In the genomic region with DNA sequence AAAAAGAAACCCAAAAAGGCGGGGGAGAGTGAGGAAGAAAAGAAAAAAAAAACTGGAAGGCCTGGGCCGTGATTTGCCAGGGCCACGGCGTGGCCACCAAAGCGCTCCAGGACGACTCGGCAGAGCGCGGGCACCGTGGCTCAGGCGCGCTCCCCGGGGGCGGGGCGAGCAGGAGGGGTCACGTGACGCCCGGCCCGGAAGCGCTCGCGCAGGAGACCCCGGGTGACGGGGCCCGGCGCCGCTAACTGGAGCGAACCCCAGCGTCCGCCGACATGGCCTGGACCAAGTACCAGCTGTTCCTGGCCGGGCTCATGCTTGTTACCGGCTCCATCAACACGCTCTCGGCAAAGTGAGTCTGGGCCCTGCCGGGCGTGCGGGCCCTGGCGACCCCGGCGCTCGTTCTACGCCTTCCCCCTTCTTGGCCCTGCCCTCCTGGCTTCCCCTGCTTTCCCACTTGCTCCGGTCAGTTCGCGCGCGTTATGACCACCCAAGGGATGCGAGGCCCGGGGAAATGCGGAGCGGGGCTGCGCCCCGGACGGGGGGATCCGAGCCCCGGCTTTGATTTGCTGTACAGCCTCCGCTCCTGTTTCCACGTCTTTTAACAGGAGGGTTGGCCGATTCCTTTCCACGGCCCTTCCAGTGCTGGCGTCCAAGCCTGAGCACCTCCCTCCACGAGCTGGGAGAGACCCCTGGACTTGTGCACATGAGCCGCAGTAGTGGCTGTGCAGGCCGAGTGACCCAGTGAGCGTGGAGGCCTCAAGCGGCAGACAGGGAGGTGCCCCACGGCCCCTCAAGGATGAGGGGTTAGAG, we compare ENCODE assay signal across 8 cellular contexts. TPM values are rescaled to one million over a fixed set of nuclear protein-coding genes. Genes with fewer than 3 reads are reported as not detected.
DNase-seq lines count a peak whose midpoint lies in the region; ATAC-seq and TF ChIP-seq lines count a peak whose summit lies in the region.

A gene with protein sequence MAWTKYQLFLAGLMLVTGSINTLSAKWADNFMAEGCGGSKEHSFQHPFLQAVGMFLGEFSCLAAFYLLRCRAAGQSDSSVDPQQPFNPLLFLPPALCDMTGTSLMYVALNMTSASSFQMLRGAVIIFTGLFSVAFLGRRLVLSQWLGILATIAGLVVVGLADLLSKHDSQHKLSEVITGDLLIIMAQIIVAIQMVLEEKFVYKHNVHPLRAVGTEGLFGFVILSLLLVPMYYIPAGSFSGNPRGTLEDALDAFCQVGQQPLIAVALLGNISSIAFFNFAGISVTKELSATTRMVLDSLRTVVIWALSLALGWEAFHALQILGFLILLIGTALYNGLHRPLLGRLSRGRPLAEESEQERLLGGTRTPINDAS (plus strand): TSS at position 207 of the 810 bp plus-strand sequence. CDS start 66 bp downstream, at position 273.

- H3K9me3 ChIP-seq in CD8-positive, alpha-beta memory T cell (ENCODE audit: low read length): no peaks in the 10 kb centered on the region
- no peaks in the 10 kb centered on the region for H3K9me3 ChIP-seq in OCI-LY7 (ENCODE audit: low read length)
- no peaks in the 10 kb centered on the region for H3K9me3 ChIP-seq in esophagus muscularis mucosa
- H3K9me3 ChIP-seq in muscle layer of duodenum (ENCODE audit: control insufficient read depth in 1 of 2, low read length in 2 of 2): no peaks in the 10 kb centered on the region

- peak within 1 kb of the TSS; percentile 78 for H3K4me3 ChIP-seq in CD8-positive, alpha-beta memory T cell (ENCODE audit: low read length)
- H3K4me3 ChIP-seq in OCI-LY7 (ENCODE audit: low read depth, low read length, poor library complexity, severe bottlenecking): peak within 1 kb of the TSS; percentile 84
- peak within 1 kb of the TSS; percentile 66 to 92 (median 84) for H3K4me3 ChIP-seq in esophagus muscularis mucosa
- peak within 1 kb of the TSS; percentile 96 to 98 for H3K4me3 ChIP-seq in muscle layer of duodenum (ENCODE audit: low read depth in 1 of 2, low read length in 2 of 2)

- no TSS peak for BruUV-seq in OCI-LY7 (replicated peaks; lab: Mats Ljungman, UMichigan)

- H3K4me3 Mint-ChIP-seq in CD8-positive, alpha-beta memory T cell: peak within 1 kb of the TSS; percentile 87 to 99 (median 93)
- H3K4me3 Mint-ChIP-seq in activated T-cell treated with anti-CD3 and anti-CD28 coated beads, Interleukin-2, amount 50 U/mL, for 72 hours: peak within 1 kb of the TSS; percentile 74 to 97

- peak; percentile 84 for ATAC-seq in GM19455 (IDR thresholded peaks at IDR 0.05; ENCODE audit: unreplicated experiment)
- ATAC-seq in activated T-cell treated with anti-CD3 and anti-CD28 coated beads, Interleukin-2, amount 50 U/mL, for 72 hours (replicated peaks in 1 of 2): peak; percentile 97 to 98

- no peaks in the 10 kb centered on the region for H3K27me3 ChIP-seq in CD8-positive, alpha-beta memory T cell (ENCODE audit: insufficient read depth, low read length, poor library complexity, severe bottlenecking)
- no peaks in the 10 kb centered on the region for H3K27me3 ChIP-seq in esophagus muscularis mucosa
- no peaks in the 10 kb centered on the region for H3K27me3 ChIP-seq in muscle layer of duodenum (ENCODE audit: low read depth, low read length)

- no peaks in the 10 kb centered on the region for H4K20me1 ChIP-seq in OCI-LY7 (ENCODE audit: insufficient read depth, low read length)

- H3K4me1 Mint-ChIP-seq in CD8-positive, alpha-beta memory T cell: peaks cover 29 to 51% (median 35%) of the 10 kb centered on the region in 3 donors
- H3K4me1 Mint-ChIP-seq in activated T-cell treated with anti-CD3 and anti-CD28 coated beads, Interleukin-2, amount 50 U/mL, for 72 hours (ENCODE audit: low read depth): peaks cover 41% of the 10 kb centered on the region

- H3K36me3 Mint-ChIP-seq in CD8-positive, alpha-beta memory T cell: peaks cover 0 to 8% (median 0%) of the 10 kb centered on the region in 3 donors
- H3K36me3 Mint-ChIP-seq in activated T-cell treated with anti-CD3 and anti-CD28 coated beads, Interleukin-2, amount 50 U/mL, for 72 hours (ENCODE audit: insufficient read depth in 2 of 2): no peaks in the 10 kb centered on the region

- TF ChIP-seq EP300 in esophagus muscularis mucosa (IDR thresholded peaks at IDR 0.05): no peak

- H3K27ac ChIP-seq in CD8-positive, alpha-beta memory T cell (ENCODE audit: low read depth, low read length): peak within 1 kb of the TSS; percentile 88
- H3K27ac ChIP-seq in OCI-LY7 (ENCODE audit: low read depth, low read length, poor library complexity, severe bottlenecking): no peak within 1 kb of the TSS
- peak within 1 kb of the TSS; percentile 82 to 95 (median 92) for H3K27ac ChIP-seq in esophagus muscularis mucosa (replicated peaks in 1 of 4)
- H3K27ac ChIP-seq in muscle layer of duodenum (ENCODE audit: low read length): peak within 1 kb of the TSS; percentile 91

- POLR2A ChIA-PET in CD8-positive, alpha-beta memory T cell (lab: Charles Lee): interaction anchor here (0.8 to 1.3 kb wide), 3 partner anchors 8 to 21 kb away, joined by 3 to 10 read pairs (median 3); a partner anchor contains a TSS
- POLR2A ChIA-PET in OCI-LY7 (lab: Charles Lee): interaction anchor here (1.3 to 1.8 kb wide), 2 partner anchors 9 to 13 kb away, joined by 3 to 4 read pairs; no protein-coding TSS in a partner anchor

- H3K4me2 ChIP-seq in OCI-LY7 (ENCODE audit: low read length): peak within 1 kb of the TSS; percentile 83

- H2AFZ ChIP-seq in OCI-LY7 (ENCODE audit: low read length): peak within 1 kb of the TSS; percentile 59

- peak; percentile 94 for TF ChIP-seq POLR2A in esophagus muscularis mucosa (IDR thresholded peaks at IDR 0.05; ENCODE audit: low read depth)

- H3K27ac Mint-ChIP-seq in CD8-positive, alpha-beta memory T cell: peak within 1 kb of the TSS; percentile 85 to 99 (median 96)
- peak within 1 kb of the TSS; percentile 95 for H3K27ac Mint-ChIP-seq in activated T-cell treated with anti-CD3 and anti-CD28 coated beads, Interleukin-2, amount 50 U/mL, for 72 hours

- CTCF ChIA-PET in CD8-positive, alpha-beta memory T cell (lab: Charles Lee): interaction anchor here (1.1 to 1.5 kb wide), 2 partner anchors 12 to 19 kb away, joined by 3 read pairs; no protein-coding TSS in a partner anchor
- CTCF ChIA-PET in OCI-LY7 (lab: Charles Lee; ENCODE audit: unreplicated experiment): no interaction called here

- no peaks in the 10 kb centered on the region for H3K36me3 ChIP-seq in CD8-positive, alpha-beta memory T cell (ENCODE audit: insufficient read depth, low read length)
- no peaks in the 10 kb centered on the region for H3K36me3 ChIP-seq in OCI-LY7 (ENCODE audit: insufficient read depth, low read length)
- H3K36me3 ChIP-seq in esophagus muscularis mucosa: peaks cover 0 to 5% (median 0%) of the 10 kb centered on the region in 4 donors
- H3K36me3 ChIP-seq in muscle layer of duodenum (ENCODE audit: control insufficient read depth in 1 of 2, insufficient read depth in 2 of 2, low read length in 2 of 2): peaks cover 0 to 7% of the 10 kb centered on the region in 2 donors

- peaks cover 25% of the 10 kb centered on the region for H3K4me1 ChIP-seq in CD8-positive, alpha-beta memory T cell (ENCODE audit: insufficient read depth, low read length)
- peaks cover 11% of the 10 kb centered on the region for H3K4me1 ChIP-seq in OCI-LY7 (ENCODE audit: insufficient read depth, low read length, poor library complexity, severe bottlenecking)
- peaks cover 49 to 56% (median 56%) of the 10 kb centered on the region in 4 donors for H3K4me1 ChIP-seq in esophagus muscularis mucosa
- peaks cover 5 to 17% of the 10 kb centered on the region in 2 donors for H3K4me1 ChIP-seq in muscle layer of duodenum (ENCODE audit: control insufficient read depth in 1 of 2, insufficient read depth in 2 of 2, low read length in 2 of 2)

- no peaks in the 10 kb centered on the region for H3K9me2 ChIP-seq in OCI-LY7 (ENCODE audit: insufficient read depth, low read length)

- no peaks in the 10 kb centered on the region for H3K27me3 Mint-ChIP-seq in CD8-positive, alpha-beta memory T cell
- H3K27me3 Mint-ChIP-seq in activated T-cell treated with anti-CD3 and anti-CD28 coated beads, Interleukin-2, amount 50 U/mL, for 72 hours (ENCODE audit: low read depth): no peaks in the 10 kb centered on the region

- TF ChIP-seq CTCF in OCI-LY7 (conservative IDR thresholded peaks at IDR 0.05; ENCODE audit: low read length) (no peak), esophagus muscularis mucosa (IDR thresholded peaks at IDR 0.05) (no peak)

- no peaks in the 10 kb centered on the region for H3K9me3 Mint-ChIP-seq in CD8-positive, alpha-beta memory T cell
- H3K9me3 Mint-ChIP-seq in activated T-cell treated with anti-CD3 and anti-CD28 coated beads, Interleukin-2, amount 50 U/mL, for 72 hours: no peaks in the 10 kb centered on the region

- WGBS in esophagus muscularis mucosa: 3% methylated on average over 56 of the region's 68 CpGs

- peaks cover 3% of the 10 kb centered on the region; the same call in 1 of the 2 replicates for H3K79me2 ChIP-seq in OCI-LY7 (ENCODE audit: insufficient read depth, low read depth, low read length)

- DNase-seq in CD8-positive, alpha-beta memory T cell: peak; percentile 79 to 85 (median 83)
- peak; percentile 68 for DNase-seq in HT1080 (ENCODE audit: low read depth)
- DNase-seq in OCI-LY7 (ENCODE audit: low spot score): peak; percentile 87
- peak; percentile 88 to 93 for DNase-seq in activated T-cell treated with anti-CD3 and anti-CD28 coated beads, Interleukin-2, amount 50 U/mL, for 72 hours
- no peak for DNase-seq in esophagus muscularis mucosa (ENCODE audit: extremely low spot score)
- peak; percentile 57 for DNase-seq in stimulated activated CD8-positive, alpha-beta memory T cell treated with anti-CD3 and anti-CD28 coated beads, Interleukin-7, amount 100 ng/mL, for 24 hours (ENCODE audit: low read depth)

- intact Hi-C loops in OCI-LY7 (cut with micrococcal nuclease; ENCODE audit: unreplicated experiment) (loop anchor here (2.0 kb wide), 1 partner anchor 21 kb away; no protein-coding TSS in a partner anchor), esophagus muscularis mucosa (cut with DNase I) (no loop called here)

RNA-seq across cellular contexts. Expression of the gene that starts here (rescaled TPM):
- 10 to 100 TPM; 11.5 to 12.1 TPM for total RNA-seq in CD8-positive, alpha-beta memory T cell
- polyA plus RNA-seq in CD8-positive, alpha-beta memory T cell: 6.7 TPM
- total RNA-seq in HT1080 (2014; rRNA removed; shearing (Covaris generic)): 19.3 and 24.7 TPM in 2 replicates
- 23.2 and 23.9 TPM in 2 replicates for polyA plus RNA-seq in HT1080 (2015; cell fraction: cytosol; rRNA removed)
- polyA plus RNA-seq in HT1080 (2015; cell fraction: nucleus; rRNA removed): 15.6 and 18.1 TPM in 2 replicates
- total RNA-seq in OCI-LY7 (2014; rRNA removed; shearing (Covaris generic)): 10.4 and 10.6 TPM in 2 replicates
- total RNA-seq in OCI-LY7 (2022): 12.9 and 15.0 TPM in 2 replicates
- 1 to 10 TPM; 6.1 to 7.2 TPM for total RNA-seq in activated T-cell treated with anti-CD3 and anti-CD28 coated beads, Interleukin-2, amount 50 U/mL, for 72 hours
- 10 to 100 TPM; 31.6 to 50.7 (median 41.3) TPM for total RNA-seq in esophagus muscularis mucosa
